ENCODE assay signal across 18 cellular contexts in genomic region chr12:46471404-46471803, GRCh38.
A peak's percentile ranks its signal among the peaks of the same experiment; 100 is the strongest.
DNase-seq lines count a peak whose midpoint lies in the region; ATAC-seq and TF ChIP-seq lines count a peak whose summit lies in the region.
"Had no signal": no experiment of that assay in that cellular context is flagged by ENCODE, and none has a peak within 500 bp of the region (broad histone marks: within the 10 kb centered on the region; RNA-seq: fewer than 3 reads in every experiment).

No MANE protein-coding gene starts in this region.

- H3K36me3 ChIP-seq in MG63 = peaks cover 9% of the 10 kb centered on the region
- no peaks in the 10 kb centered on the region for H3K36me3 ChIP-seq in fibroblast of lung (ENCODE audit: control insufficient read depth, insufficient read depth, low read length)
- H3K36me3 ChIP-seq in sigmoid colon = no peaks in the 10 kb centered on the region
- H3K36me3 ChIP-seq: BLaER1 had no signal

- H3K27me3 Mint-ChIP-seq in stimulated activated naive CD8-positive, alpha-beta T cell treated with anti-CD3 and anti-CD28 coated beads, Interleukin-15, amount 100 ng/mL, for 72 hours = no peaks in the 10 kb centered on the region

- H4K20me1 ChIP-seq in fibroblast of lung (ENCODE audit: control insufficient read depth, extremely low read depth, insufficient read depth, low read length) = no peaks in the 10 kb centered on the region
- H4K20me1 ChIP-seq: BLaER1 had no signal

- peaks cover 17% of the 10 kb centered on the region for H3K4me1 ChIP-seq in fibroblast of lung (ENCODE audit: control insufficient read depth, extremely low read depth, insufficient read depth, low read length)
- H3K4me1 ChIP-seq in sigmoid colon = peaks cover 0 to 37% (median 31%) of the 10 kb centered on the region in 4 donors

- H3K27me3 ChIP-seq in MG63 (no peaks in the 10 kb centered on the region), fibroblast of lung (ENCODE audit: control insufficient read depth, insufficient read depth, low read length) (no peaks in the 10 kb centered on the region), sigmoid colon (no peaks in the 10 kb centered on the region)
- H3K27me3 ChIP-seq: BLaER1 had no signal

- ATAC-seq in stimulated activated naive CD8-positive, alpha-beta T cell treated with anti-CD3 and anti-CD28 coated beads, Interleukin-15, amount 100 ng/mL, for 72 hours = no peak
- ATAC-seq in stimulated activated naive CD8-positive, alpha-beta T cell treated with anti-CD3 and anti-CD28 coated beads, Interleukin-15, Interleukin-2, amounts not matched to agents 100 U/mL and 50 U/mL, for 24 hours = no peak
- no peak for ATAC-seq in GM18868 (IDR thresholded peaks at IDR 0.05; ENCODE audit: unreplicated experiment)
- ATAC-seq: CD8-positive, alpha-beta T cell; Right ventricle myocardium inferior had no signal

- H3K9me3 Mint-ChIP-seq in stimulated activated naive CD8-positive, alpha-beta T cell treated with anti-CD3 and anti-CD28 coated beads, Interleukin-15, amount 100 ng/mL, for 72 hours = no peaks in the 10 kb centered on the region
- H3K9me3 Mint-ChIP-seq: CD8-positive, alpha-beta T cell had no signal

- peak overlapping the region in 1 of 2 donors; percentile 54 for H3K27ac Mint-ChIP-seq in stimulated activated naive CD8-positive, alpha-beta T cell treated with anti-CD3 and anti-CD28 coated beads, Interleukin-15, amount 100 ng/mL, for 72 hours
- H3K27ac Mint-ChIP-seq: CD8-positive, alpha-beta T cell had no signal

- H3K27ac ChIP-seq in fibroblast of lung (ENCODE audit: insufficient read depth, low read length) (no peak overlapping the region), sigmoid colon (no peak overlapping the region)
- H3K27ac ChIP-seq: BLaER1, GM23248, SK-N-MC had no signal

- TF ChIP-seq CTCF in fibroblast of lung (conservative IDR thresholded peaks at IDR 0.05 in 1 of 2, IDR thresholded peaks at IDR 0.05 in 1 of 2; ENCODE audit: low read depth in 1 of 2, low read length in 2 of 2) = no peak
- no peak for TF ChIP-seq CTCF in sigmoid colon (IDR thresholded peaks at IDR 0.05)

- intact Hi-C loops in sigmoid colon (cut with DNase I) = loop anchor here (5.0 to 10.0 kb wide), 2 partner anchors 84 to 183 kb away; no protein-coding TSS in a partner anchor

- no peak for TF ChIP-seq EP300 in sigmoid colon (IDR thresholded peaks at IDR 0.05)

- H3K9me3 ChIP-seq in MG63 (peaks cover 3% of the 10 kb centered on the region; the same call in 1 of the 2 replicates), fibroblast of lung (ENCODE audit: control insufficient read depth, insufficient read depth, low read depth, low read length) (no peaks in the 10 kb centered on the region), sigmoid colon (no peaks in the 10 kb centered on the region)
- H3K9me3 ChIP-seq: BLaER1 had no signal

- 91 to 94% methylated on average over 2 of the region's 2 CpGs for WGBS in sigmoid colon, 2 donors

- H3K9ac ChIP-seq in fibroblast of lung (ENCODE audit: insufficient read depth, low read length) = no peak overlapping the region
- H3K9ac ChIP-seq: BLaER1, GM23248 had no signal

- H3K4me3 Mint-ChIP-seq in stimulated activated naive CD8-positive, alpha-beta T cell treated with anti-CD3 and anti-CD28 coated beads, Interleukin-15, amount 100 ng/mL, for 72 hours = peak overlapping the region; percentile 60 to 62

- no peak for DNase-seq in stimulated activated naive CD8-positive, alpha-beta T cell treated with anti-CD3 and anti-CD28 coated beads, Interleukin-15, amount 100 ng/mL, for 72 hours
- no peak for DNase-seq in stimulated activated naive CD8-positive, alpha-beta T cell treated with anti-CD3 and anti-CD28 coated beads, Interleukin-15, Interleukin-2, amounts not matched to agents 100 U/mL and 50 U/mL, for 24 hours
- DNase-seq in MG63 = peak; percentile 89
- peak in 1 of 2 donors; percentile 20 for DNase-seq in fibroblast of lung (ENCODE audit: low read depth in 2 of 2)
- no peak for DNase-seq in SIG-M5 (lab: John Stamatoyannopoulos, UW)
- DNase-seq in sigmoid colon = no peak
- DNase-seq: CD8-positive, alpha-beta T cell; GDM1; KBM-7; NCI-H1048; NCI-H1436 treated with DMSO at 0.1 percent for 48 hours; NCI-H2029 treated with DMSO at 0.1 percent for 48 hours; NCI-H774 had no signal

- H2AFZ ChIP-seq in fibroblast of lung (ENCODE audit: low read length) = no peak overlapping the region
- H2AFZ ChIP-seq: GM23248 had no signal

- H3K4me2 ChIP-seq in fibroblast of lung (ENCODE audit: extremely low read depth, insufficient read depth, low read length) = peak overlapping the region; percentile 7
- H3K4me2 ChIP-seq: BLaER1 had no signal

- H3K4me1 Mint-ChIP-seq in stimulated activated naive CD8-positive, alpha-beta T cell treated with anti-CD3 and anti-CD28 coated beads, Interleukin-15, amount 100 ng/mL, for 72 hours = peaks cover 33% of the 10 kb centered on the region

- H3K4me3 ChIP-seq in MG63 (no peak overlapping the region), fibroblast of lung (replicated peaks in 1 of 4; ENCODE audit: control extremely low read depth in 1 of 4, insufficient read depth in 1 of 4, low read depth in 3 of 4, low read length in 4 of 4) (no peak overlapping the region), sigmoid colon (no peak overlapping the region)
- H3K4me3 ChIP-seq: BLaER1, GM23248, SK-N-MC had no signal

- H3K79me2 ChIP-seq in fibroblast of lung (ENCODE audit: control insufficient read depth, insufficient read depth, low read length) = no peaks in the 10 kb centered on the region

- no peak for TF ChIP-seq POLR2A in sigmoid colon (IDR thresholded peaks at IDR 0.05)
